21 cellular contexts compared by ENCODE assay signal in genomic region chr2:142445542-142445941, GRCh38.
A peak's percentile ranks its signal among the peaks of the same experiment; 100 is the strongest.
DNase-seq lines count a peak whose midpoint lies in the region; ATAC-seq, FAIRE-seq and TF ChIP-seq lines count a peak whose summit lies in the region.
"Had no signal": no experiment of that assay in that cellular context is flagged by ENCODE, and none has a peak within 500 bp of the region (broad histone marks: within the 10 kb centered on the region; RNA-seq: fewer than 3 reads in every experiment).

No MANE protein-coding gene starts in this region.

- no peak for FAIRE-seq in HepG2 (lab: Jason Lieb, UNC)
- FAIRE-seq: A549, HTR-8/SVneo had no signal

- in situ Hi-C loops in HepG2 (cut with HindIII; ENCODE audit: extremely low pct_ligation_motif_present, low pct_unique_long_range_greater_than_20kb): no loop called here

- TF ChIP-seq RAD21 in liver (IDR thresholded peaks at IDR 0.05) (peak in 1 of 2 donors; percentile 21), HepG2 (CRISPR knock-in tag; IDR thresholded peaks at IDR 0.05) (no peak)

- BruUV-seq in HepG2 (replicated peaks; lab: Mats Ljungman, UMichigan): no TSS peak

- no peaks in the 10 kb centered on the region for H3K36me3 ChIP-seq in liver (ENCODE audit: control insufficient read depth in 4 of 4, insufficient read depth in 3 of 4, low read depth in 1 of 4, low read length in 3 of 4)
- no peaks in the 10 kb centered on the region for H3K36me3 ChIP-seq in HepG2 (replicated peaks in 1 of 2; ENCODE audit: control insufficient read depth in 1 of 2, insufficient read depth in 2 of 2, low read length in 2 of 2)
- H3K36me3 ChIP-seq: BLaER1 had no signal

- no peak for TF ChIP-seq CTCF in liver (IDR thresholded peaks at IDR 0.05; ENCODE audit: low read depth, low read length, missing input control)
- no peak for TF ChIP-seq CTCF in HepG2 (CRISPR knock-in tag; IDR thresholded peaks at IDR 0.05)

- no peak overlapping the region for H3K4me2 ChIP-seq in HepG2 (ENCODE audit: low read depth, low read length)
- H3K4me2 ChIP-seq: A549, BLaER1 had no signal

- no peak overlapping the region for H2AFZ ChIP-seq in HepG2 (ENCODE audit: low read length)

- H3K4me3 ChIP-seq in liver (ENCODE audit: low read depth in 1 of 3, low read length in 3 of 3): no peak overlapping the region
- H3K4me3 ChIP-seq in HepG2 (replicated peaks in 1 of 3; ENCODE audit: insufficient read depth in 1 of 3, low read depth in 2 of 3, low read length in 3 of 3): no peak overlapping the region
- H3K4me3 ChIP-seq: A549, BLaER1 had no signal

- DNase-seq in DMS53 (lab: John Stamatoyannopoulos, UW) (peak; percentile 27), DMS53 treated with DMSO at 0.1 percent for 48 hours (lab: John Stamatoyannopoulos, UW; ENCODE audit: unreplicated experiment) (no peak), HepG2 (ENCODE audit: low spot score) (no peak), NCI-H774 (lab: John Stamatoyannopoulos, UW) (peak; percentile 1), NCI-H1694 (lab: John Stamatoyannopoulos, UW) (no peak), anterior cingulate cortex (lab: John Stamatoyannopoulos, UW) (no peak)
- DNase-seq: AML-193; Calu3; CD4-positive, alpha-beta memory T cell; DMS79 treated with DMSO at 0.1 percent for 48 hours; GF-D8; GOT3; H7; KBM-7 had no signal

- no peak overlapping the region for H3K9ac ChIP-seq in liver (ENCODE audit: low read depth in 1 of 2, low read length in 2 of 2)
- no peak overlapping the region for H3K9ac ChIP-seq in HepG2 (ENCODE audit: insufficient read depth, low read depth, low read length)
- H3K9ac ChIP-seq: BLaER1 had no signal

- ATAC-seq in HepG2: no peak
- no peak for ATAC-seq in HG02884 (IDR thresholded peaks at IDR 0.05; ENCODE audit: unreplicated experiment)
- ATAC-seq: A549, HCT116 had no signal

- CTCF ChIA-PET in HepG2 (lab: Yijun Ruan, JAX; ENCODE audit: low intra/inter-chr PET ratio, low total read pairs): no interaction called here

- POLR2A ChIA-PET in HepG2 (lab: Yijun Ruan, JAX): no interaction called here

- intact Hi-C loops in HepG2 (cut with micrococcal nuclease; ENCODE audit: unreplicated experiment): no loop called here

- no peak for TF ChIP-seq EP300 in HepG2 (IDR thresholded peaks at IDR 0.05; ENCODE audit: low read depth in 2 of 2, low read length in 2 of 2)
- no peak for TF ChIP-seq EP300 in HepG2 (CRISPR knock-in tag; IDR thresholded peaks at IDR 0.05; ENCODE audit: borderline replicate concordance)

- H3K27me3 ChIP-seq in liver (ENCODE audit: control insufficient read depth in 4 of 4, insufficient read depth in 4 of 4, low read length in 3 of 4) (no peaks in the 10 kb centered on the region), HepG2 (ENCODE audit: control insufficient read depth in 1 of 2, insufficient read depth in 2 of 2, low read length in 2 of 2) (no peaks in the 10 kb centered on the region)
- H3K27me3 ChIP-seq: BLaER1 had no signal

- H3K27ac ChIP-seq in liver (ENCODE audit: low read depth in 1 of 2, low read length in 2 of 2): peak overlapping the region; percentile 53 to 59
- H3K27ac ChIP-seq in HepG2 (ENCODE audit: extremely low read length, insufficient read depth, low read length): no peak overlapping the region
- H3K27ac ChIP-seq: 22Rv1, A549, BLaER1 had no signal

- no peaks in the 10 kb centered on the region for H3K79me2 ChIP-seq in HepG2 (ENCODE audit: insufficient read depth, low read length)

- H3K4me1 ChIP-seq in liver (ENCODE audit: control insufficient read depth in 4 of 4, insufficient read depth in 4 of 4, low read length in 3 of 4): peaks cover 0 to 8% (median 6%) of the 10 kb centered on the region in 4 donors
- no peaks in the 10 kb centered on the region for H3K4me1 ChIP-seq in HepG2 (ENCODE audit: insufficient read depth, low read length)
- H3K4me1 ChIP-seq: A549, BLaER1 had no signal

- TF ChIP-seq POLR2A in HepG2 (IDR thresholded peaks at IDR 0.05; ENCODE audit: insufficient read depth in 1 of 2, low read depth in 2 of 2, low read length in 2 of 2): no peak

- 68% methylated on average over 3 of the region's 3 CpGs for WGBS in liver
- WGBS in HepG2 (ENCODE audit: low lambda C conversion rate): 1% methylated on average over 3 of the region's 3 CpGs

- no peaks in the 10 kb centered on the region for H4K20me1 ChIP-seq in HepG2 (ENCODE audit: insufficient read depth, low read length)
- H4K20me1 ChIP-seq: BLaER1 had no signal

- no peaks in the 10 kb centered on the region for H3K9me3 ChIP-seq in liver (ENCODE audit: control insufficient read depth in 4 of 4, low read length in 3 of 4)
- no peaks in the 10 kb centered on the region for H3K9me3 ChIP-seq in HepG2 (ENCODE audit: low read length)
- H3K9me3 ChIP-seq: A549, BLaER1 had no signal

TF ChIP-seq in liver, 16 proteins besides CTCF, POLR2A, EP300 and RAD21:
- TF ChIP-seq GABPA (IDR thresholded peaks at IDR 0.05 in 1 of 2, conservative IDR thresholded peaks at IDR 0.05 in 1 of 2): no peak
- peak in 1 of 2 donors; percentile 30 for TF ChIP-seq HNF4A (conservative IDR thresholded peaks at IDR 0.05)
- TF ChIP-seq, protein P1, sequence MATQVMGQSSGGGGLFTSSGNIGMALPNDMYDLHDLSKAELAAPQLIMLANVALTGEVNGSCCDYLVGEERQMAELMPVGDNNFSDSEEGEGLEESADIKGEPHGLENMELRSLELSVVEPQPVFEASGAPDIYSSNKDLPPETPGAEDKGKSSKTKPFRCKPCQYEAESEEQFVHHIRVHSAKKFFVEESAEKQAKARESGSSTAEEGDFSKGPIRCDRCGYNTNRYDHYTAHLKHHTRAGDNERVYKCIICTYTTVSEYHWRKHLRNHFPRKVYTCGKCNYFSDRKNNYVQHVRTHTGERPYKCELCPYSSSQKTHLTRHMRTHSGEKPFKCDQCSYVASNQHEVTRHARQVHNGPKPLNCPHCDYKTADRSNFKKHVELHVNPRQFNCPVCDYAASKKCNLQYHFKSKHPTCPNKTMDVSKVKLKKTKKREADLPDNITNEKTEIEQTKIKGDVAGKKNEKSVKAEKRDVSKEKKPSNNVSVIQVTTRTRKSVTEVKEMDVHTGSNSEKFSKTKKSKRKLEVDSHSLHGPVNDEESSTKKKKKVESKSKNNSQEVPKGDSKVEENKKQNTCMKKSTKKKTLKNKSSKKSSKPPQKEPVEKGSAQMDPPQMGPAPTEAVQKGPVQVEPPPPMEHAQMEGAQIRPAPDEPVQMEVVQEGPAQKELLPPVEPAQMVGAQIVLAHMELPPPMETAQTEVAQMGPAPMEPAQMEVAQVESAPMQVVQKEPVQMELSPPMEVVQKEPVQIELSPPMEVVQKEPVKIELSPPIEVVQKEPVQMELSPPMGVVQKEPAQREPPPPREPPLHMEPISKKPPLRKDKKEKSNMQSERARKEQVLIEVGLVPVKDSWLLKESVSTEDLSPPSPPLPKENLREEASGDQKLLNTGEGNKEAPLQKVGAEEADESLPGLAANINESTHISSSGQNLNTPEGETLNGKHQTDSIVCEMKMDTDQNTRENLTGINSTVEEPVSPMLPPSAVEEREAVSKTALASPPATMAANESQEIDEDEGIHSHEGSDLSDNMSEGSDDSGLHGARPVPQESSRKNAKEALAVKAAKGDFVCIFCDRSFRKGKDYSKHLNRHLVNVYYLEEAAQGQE (IDR thresholded peaks at IDR 0.05): no peak
- TF ChIP-seq FOXA2 (IDR thresholded peaks at IDR 0.05): peak; percentile 55
- peak in 1 of 2 donors; percentile 41 for TF ChIP-seq RXRA (IDR thresholded peaks at IDR 0.05)

TF ChIP-seq in HepG2, 621 proteins besides CTCF, POLR2A, EP300 and RAD21 (continues in another document):
- TF ChIP-seq, protein P2, sequence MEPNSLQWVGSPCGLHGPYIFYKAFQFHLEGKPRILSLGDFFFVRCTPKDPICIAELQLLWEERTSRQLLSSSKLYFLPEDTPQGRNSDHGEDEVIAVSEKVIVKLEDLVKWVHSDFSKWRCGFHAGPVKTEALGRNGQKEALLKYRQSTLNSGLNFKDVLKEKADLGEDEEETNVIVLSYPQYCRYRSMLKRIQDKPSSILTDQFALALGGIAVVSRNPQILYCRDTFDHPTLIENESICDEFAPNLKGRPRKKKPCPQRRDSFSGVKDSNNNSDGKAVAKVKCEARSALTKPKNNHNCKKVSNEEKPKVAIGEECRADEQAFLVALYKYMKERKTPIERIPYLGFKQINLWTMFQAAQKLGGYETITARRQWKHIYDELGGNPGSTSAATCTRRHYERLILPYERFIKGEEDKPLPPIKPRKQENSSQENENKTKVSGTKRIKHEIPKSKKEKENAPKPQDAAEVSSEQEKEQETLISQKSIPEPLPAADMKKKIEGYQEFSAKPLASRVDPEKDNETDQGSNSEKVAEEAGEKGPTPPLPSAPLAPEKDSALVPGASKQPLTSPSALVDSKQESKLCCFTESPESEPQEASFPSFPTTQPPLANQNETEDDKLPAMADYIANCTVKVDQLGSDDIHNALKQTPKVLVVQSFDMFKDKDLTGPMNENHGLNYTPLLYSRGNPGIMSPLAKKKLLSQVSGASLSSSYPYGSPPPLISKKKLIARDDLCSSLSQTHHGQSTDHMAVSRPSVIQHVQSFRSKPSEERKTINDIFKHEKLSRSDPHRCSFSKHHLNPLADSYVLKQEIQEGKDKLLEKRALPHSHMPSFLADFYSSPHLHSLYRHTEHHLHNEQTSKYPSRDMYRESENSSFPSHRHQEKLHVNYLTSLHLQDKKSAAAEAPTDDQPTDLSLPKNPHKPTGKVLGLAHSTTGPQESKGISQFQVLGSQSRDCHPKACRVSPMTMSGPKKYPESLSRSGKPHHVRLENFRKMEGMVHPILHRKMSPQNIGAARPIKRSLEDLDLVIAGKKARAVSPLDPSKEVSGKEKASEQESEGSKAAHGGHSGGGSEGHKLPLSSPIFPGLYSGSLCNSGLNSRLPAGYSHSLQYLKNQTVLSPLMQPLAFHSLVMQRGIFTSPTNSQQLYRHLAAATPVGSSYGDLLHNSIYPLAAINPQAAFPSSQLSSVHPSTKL (CRISPR knock-in tag; IDR thresholded peaks at IDR 0.05): no peak
- no peak for TF ChIP-seq ZNF256 (CRISPR knock-in tag; conservative IDR thresholded peaks at IDR 0.05)

Comparison
In these comparisons a context has a peak if more than half of its experiments do, and no peak if none do; other contexts are left out.
1. DNase-seq: peak in DMS53 (single experiment) and NCI-H774 (single experiment); none in DMS53 treated with DMSO at 0.1 percent for 48 hours (single experiment), HepG2 (single experiment), NCI-H1694 (single experiment) and anterior cingulate cortex (0 of 58).